Comparison of ENCODE assay signal across 26 cellular contexts in genomic region chr5:20606006-20606405, GRCh38.
A peak's percentile ranks its signal among the peaks of the same experiment; 100 is the strongest.
DNase-seq lines count a peak whose midpoint lies in the region; ATAC-seq, FAIRE-seq and TF ChIP-seq lines count a peak whose summit lies in the region.
"Had no signal": no experiment of that assay in that cellular context is flagged by ENCODE, and none has a peak within 500 bp of the region (broad histone marks: within the 10 kb centered on the region; RNA-seq: fewer than 3 reads in every experiment).

No MANE protein-coding gene starts in this region.

- H3K36me3 ChIP-seq in right atrium auricular region = no peaks in the 10 kb centered on the region
- H3K36me3 ChIP-seq in adipocyte (ENCODE audit: control insufficient read depth, insufficient read depth, low read length, severe bottlenecking) = no peaks in the 10 kb centered on the region
- no peaks in the 10 kb centered on the region for H3K36me3 ChIP-seq in gastroesophageal sphincter

- H3K4me3 ChIP-seq in right atrium auricular region (no peak overlapping the region), adipocyte (ENCODE audit: low read length) (no peak overlapping the region), gastroesophageal sphincter (no peak overlapping the region)
- H3K4me3 ChIP-seq: GM23338, PC-9 had no signal

- H3K27me3 ChIP-seq in right atrium auricular region = no peaks in the 10 kb centered on the region
- no peaks in the 10 kb centered on the region for H3K27me3 ChIP-seq in adipocyte (replicated peaks; ENCODE audit: control insufficient read depth, insufficient read depth, low read length)
- no peaks in the 10 kb centered on the region for H3K27me3 ChIP-seq in gastroesophageal sphincter

- no peaks in the 10 kb centered on the region for H3K4me1 ChIP-seq in right atrium auricular region
- H3K4me1 ChIP-seq in adipocyte (ENCODE audit: control insufficient read depth, insufficient read depth, low read length) = peaks cover 9% of the 10 kb centered on the region
- no peaks in the 10 kb centered on the region for H3K4me1 ChIP-seq in gastroesophageal sphincter

- H3K27ac ChIP-seq in right atrium auricular region (no peak overlapping the region), gastroesophageal sphincter (no peak overlapping the region)
- H3K27ac ChIP-seq: PC-9 had no signal

- no peak for TF ChIP-seq POLR2A in gastroesophageal sphincter (IDR thresholded peaks at IDR 0.05)
- TF ChIP-seq POLR2A in H54 (IDR thresholded peaks at IDR 0.05; ENCODE audit: low read depth, low read length) = no peak

- TF ChIP-seq EP300 in gastroesophageal sphincter (IDR thresholded peaks at IDR 0.05) = no peak

- intact Hi-C loops in Right ventricle myocardium inferior (cut with DNase I) = no loop called here

- no peak for FAIRE-seq in H54 (lab: Jason Lieb, UNC)
- FAIRE-seq: GM12891 had no signal

- TF ChIP-seq CTCF in right atrium auricular region (IDR thresholded peaks at IDR 0.05) (no peak), gastroesophageal sphincter (IDR thresholded peaks at IDR 0.05) (no peak), omental fat pad (IDR thresholded peaks at IDR 0.05) (no peak)

- H3K9ac ChIP-seq in adipocyte (ENCODE audit: low read length) = no peak overlapping the region

- H3K9me3 ChIP-seq in right atrium auricular region (no peaks in the 10 kb centered on the region), adipocyte (ENCODE audit: control insufficient read depth, low read length) (no peaks in the 10 kb centered on the region), gastroesophageal sphincter (no peaks in the 10 kb centered on the region)

- no peak for DNase-seq in Right ventricle myocardium inferior (ENCODE audit: missing footprints)
- DNase-seq in right atrium auricular region (ENCODE audit: low spot score) = no peak
- peak; percentile 5 for DNase-seq in adipocyte (ENCODE audit: low read depth)
- no peak for DNase-seq in omental fat pad (ENCODE audit: low spot score)
- DNase-seq in NCI-H226 = no peak
- DNase-seq in H54 (ENCODE audit: insufficient read length, low spot score) = no peak
- DNase-seq: 8988T; AML-193; C1 segment of cervical spinal cord; Calu3; CD8-positive, alpha-beta T cell; DMS153; MV-4-11; NCI-H1694 treated with DMSO at 0.1 percent for 48 hours; NCI-H2081 treated with DMSO at 0.1 percent for 48 hours; NCI-H2171 treated with DMSO at 0.1 percent for 48 hours; NCI-H446; NCI-H526; PC-9; RPMI8226; SIG-M5 had no signal

- WGBS in gastroesophageal sphincter (ENCODE audit: low coverage in 1 of 2), 2 donors = 31 to 43% methylated on average over 3 of the region's 3 CpGs

- peak; percentile 91 for ATAC-seq in Right ventricle myocardium inferior
- ATAC-seq in gastroesophageal sphincter = peak; percentile 74
- peak; percentile 51 for ATAC-seq in omental fat pad (ENCODE audit: low FRiP score)
- ATAC-seq in GM18868 (IDR thresholded peaks at IDR 0.05; ENCODE audit: unreplicated experiment) = no peak
- ATAC-seq: CD8-positive, alpha-beta T cell; GM23338; HCT116 had no signal
